Comparison of ENCODE assay signal across 19 cellular contexts in genomic region chr16:84843149-84844048, GRCh38. TPM values are rescaled to one million over a fixed set of nuclear protein-coding genes. Genes with fewer than 3 reads are reported as not detected.
DNase-seq lines count a peak whose midpoint lies in the region; ATAC-seq and TF ChIP-seq lines count a peak whose summit lies in the region.
"Had no signal": no experiment of that assay in that cellular context is flagged by ENCODE, and none has a peak within 500 bp of the region (broad histone marks: within the 10 kb centered on the region; RNA-seq: fewer than 3 reads in every experiment).

No MANE protein-coding gene starts in this region.

- no peaks in the 10 kb centered on the region for H3K9me3 ChIP-seq in breast epithelium
- no peaks in the 10 kb centered on the region for H3K9me3 ChIP-seq in mammary epithelial cell (replicated peaks; ENCODE audit: insufficient read depth, low read length)
- H3K9me3 ChIP-seq in mucosa of rectum (ENCODE audit: control insufficient read depth in 2 of 2, low read length in 2 of 2), result no peaks in the 10 kb centered on the region
- H3K9me3 ChIP-seq in transverse colon, result no peaks in the 10 kb centered on the region
- H3K9me3 ChIP-seq: left lung had no signal

- TF ChIP-seq POLR2A in breast epithelium (IDR thresholded peaks at IDR 0.05) (no peak), transverse colon (IDR thresholded peaks at IDR 0.05) (no peak)

- no peak overlapping the region for H3K4me2 ChIP-seq in mammary epithelial cell (ENCODE audit: insufficient read depth, low read depth, low read length)

- intact Hi-C loops in breast epithelium (cut with DNase I; ENCODE audit: low total_unique reads) (no loop called here), MCF 10A (cut with micrococcal nuclease) (no loop called here), mammary epithelial cell (cut with micrococcal nuclease) (loop anchor here (2.0 kb wide), 1 partner anchor 37 kb away; no protein-coding TSS in a partner anchor), transverse colon (cut with DNase I; ENCODE audit: low total_unique reads) (no loop called here)

- peaks cover 6% of the 10 kb centered on the region for H3K4me1 Mint-ChIP-seq in MCF 10A (ENCODE audit: insufficient read depth, unreplicated experiment)
- H3K4me1 Mint-ChIP-seq in stimulated activated effector memory CD8-positive, alpha-beta T cell treated with anti-CD3 and anti-CD28 coated beads, Interleukin-12 subunit alpha, Interleukin-12 subunit beta, amount 100 ng/mL, for 72 hours, result no peaks in the 10 kb centered on the region
- H3K4me1 Mint-ChIP-seq: B cell had no signal

- peaks cover 16% of the 10 kb centered on the region for H3K27me3 Mint-ChIP-seq in MCF 10A (ENCODE audit: insufficient read depth, unreplicated experiment)

- H2AFZ ChIP-seq in mammary epithelial cell (ENCODE audit: low read depth, low read length), result peak overlapping the region; percentile 41

- H3K27ac Mint-ChIP-seq in MCF 10A (ENCODE audit: low read depth, unreplicated experiment), result no peak overlapping the region
- no peak overlapping the region for H3K27ac Mint-ChIP-seq in stimulated activated effector memory CD8-positive, alpha-beta T cell treated with anti-CD3 and anti-CD28 coated beads, Interleukin-12 subunit alpha, Interleukin-12 subunit beta, amount 100 ng/mL, for 72 hours
- H3K27ac Mint-ChIP-seq: activated CD8-positive, alpha-beta memory T cell treated with anti-CD3 and anti-CD28 coated beads, Interleukin-2, amount 10 ng/mL, durations not matched to agents 7 days and 5 days; activated naive CD4-positive, alpha-beta T cell treated with anti-CD3 and anti-CD28 coated beads, Interleukin-2, amount 50 U/mL, for 24 hours; B cell had no signal

- no peaks in the 10 kb centered on the region for H3K27me3 ChIP-seq in breast epithelium
- no peaks in the 10 kb centered on the region for H3K27me3 ChIP-seq in mammary epithelial cell (ENCODE audit: insufficient read depth, low read length)
- no peaks in the 10 kb centered on the region for H3K27me3 ChIP-seq in mucosa of rectum (ENCODE audit: control insufficient read depth in 2 of 2, insufficient read depth in 2 of 2, low read length in 2 of 2)
- no peaks in the 10 kb centered on the region for H3K27me3 ChIP-seq in transverse colon

- peak overlapping the region; percentile 83 to 87 for H3K27ac ChIP-seq in breast epithelium
- H3K27ac ChIP-seq in mammary epithelial cell (ENCODE audit: insufficient read depth, low read depth, low read length), result no peak overlapping the region
- peak overlapping the region; percentile 23 to 48 for H3K27ac ChIP-seq in mucosa of rectum (ENCODE audit: low read depth in 2 of 2, low read length in 2 of 2)
- H3K27ac ChIP-seq in transverse colon, result peak overlapping the region; percentile 65 to 83 (median 74)
- H3K27ac ChIP-seq: left lung, VCaP had no signal

- H3K4me3 ChIP-seq in breast epithelium (no peak overlapping the region), mammary epithelial cell (replicated peaks in 1 of 3; ENCODE audit: insufficient read depth in 1 of 3, low read depth in 2 of 3, low read length in 3 of 3) (no peak overlapping the region), mucosa of rectum (ENCODE audit: low read length in 2 of 2) (no peak overlapping the region), transverse colon (no peak overlapping the region)
- H3K4me3 ChIP-seq: GM12878, left lung had no signal

- DNase-seq in breast epithelium (ENCODE audit: low spot score in 2 of 2), result no peak
- DNase-seq in MCF 10A (ENCODE audit: unreplicated experiment), result no peak
- no peak for DNase-seq in mammary epithelial cell
- DNase-seq in transverse colon, result no peak
- no peak for DNase-seq in MV-4-11 (lab: John Stamatoyannopoulos, UW)
- DNase-seq in stimulated activated effector memory CD8-positive, alpha-beta T cell treated with anti-CD3 and anti-CD28 coated beads, Interleukin-12 subunit alpha, Interleukin-12 subunit beta, amount 100 ng/mL, for 72 hours (ENCODE audit: low spot score in 2 of 2), result no peak
- DNase-seq: activated CD8-positive, alpha-beta memory T cell treated with anti-CD3 and anti-CD28 coated beads, Interleukin-2, amount 10 ng/mL, durations not matched to agents 7 days and 5 days; central memory CD4-positive, alpha-beta T cell; hippocampal formation; NCI-H1092 treated with DMSO at 0.1 percent for 48 hours; SW 1271 had no signal

- 68% methylated on average over 12 of the region's 13 CpGs for WGBS in mammary epithelial cell (ENCODE audit: low coverage, missing lambda C conversion rate)
- WGBS in transverse colon (ENCODE audit: low coverage in 1 of 2), 2 donors, result 45 to 74% methylated on average over 4 to 13 of the region's 13 CpGs

- H3K4me3 Mint-ChIP-seq in MCF 10A (ENCODE audit: unreplicated experiment), result no peak overlapping the region
- no peak overlapping the region for H3K4me3 Mint-ChIP-seq in stimulated activated effector memory CD8-positive, alpha-beta T cell treated with anti-CD3 and anti-CD28 coated beads, Interleukin-12 subunit alpha, Interleukin-12 subunit beta, amount 100 ng/mL, for 72 hours
- H3K4me3 Mint-ChIP-seq: activated CD8-positive, alpha-beta memory T cell treated with anti-CD3 and anti-CD28 coated beads, Interleukin-2, amount 10 ng/mL, durations not matched to agents 7 days and 5 days; activated naive CD4-positive, alpha-beta T cell treated with anti-CD3 and anti-CD28 coated beads, Interleukin-2, amount 50 U/mL, for 24 hours; B cell; neural crest cell had no signal

- TF ChIP-seq CTCF in breast epithelium (IDR thresholded peaks at IDR 0.05) (no peak), MCF 10A (IDR thresholded peaks at IDR 0.05; ENCODE audit: unreplicated experiment) (no peak), mammary epithelial cell (conservative IDR thresholded peaks at IDR 0.05 in 1 of 2, IDR thresholded peaks at IDR 0.05 in 1 of 2; ENCODE audit: extremely low read depth in 1 of 2, insufficient read depth in 1 of 2, low read depth in 1 of 2, low read length in 2 of 2) (no peak), transverse colon (IDR thresholded peaks at IDR 0.05) (no peak)

- H3K4me1 ChIP-seq in breast epithelium, result no peaks in the 10 kb centered on the region
- H3K4me1 ChIP-seq in mammary epithelial cell (ENCODE audit: insufficient read depth, low read length), result peaks cover 18% of the 10 kb centered on the region
- peaks cover 4 to 5% of the 10 kb centered on the region in 2 donors for H3K4me1 ChIP-seq in mucosa of rectum (ENCODE audit: control insufficient read depth in 2 of 2, insufficient read depth in 2 of 2, low read length in 2 of 2)
- H3K4me1 ChIP-seq in transverse colon, result peaks cover 0 to 27% (median 20%) of the 10 kb centered on the region in 4 donors

- H3K36me3 ChIP-seq in breast epithelium (no peaks in the 10 kb centered on the region), mammary epithelial cell (ENCODE audit: insufficient read depth, low read length) (no peaks in the 10 kb centered on the region), mucosa of rectum (ENCODE audit: control insufficient read depth in 2 of 2, insufficient read depth in 2 of 2, low read length in 2 of 2) (no peaks in the 10 kb centered on the region), transverse colon (peaks cover 0 to 6% (median 0%) of the 10 kb centered on the region in 4 donors)

- no peak for ATAC-seq in GM21723 (IDR thresholded peaks at IDR 0.05; ENCODE audit: unreplicated experiment)
- ATAC-seq in stimulated activated effector memory CD8-positive, alpha-beta T cell treated with anti-CD3 and anti-CD28 coated beads, Interleukin-12 subunit alpha, Interleukin-12 subunit beta, amount 100 ng/mL, for 72 hours, result no peak
- ATAC-seq: activated CD8-positive, alpha-beta memory T cell treated with anti-CD3 and anti-CD28 coated beads, Interleukin-2, amount 10 ng/mL, durations not matched to agents 7 days and 5 days; GM12878; left lung had no signal

- CTCF ChIA-PET in MCF 10A (lab: Yijun Ruan, JAX) (no interaction called here), mammary epithelial cell (lab: Charles Lee; ENCODE audit: low non-redundant PET) (no interaction called here)

- BruUV-seq in MCF 10A (replicated peaks; lab: Mats Ljungman, UMichigan) (no TSS peak), mammary epithelial cell (replicated peaks; lab: Mats Ljungman, UMichigan) (no TSS peak)

- dilution Hi-C loops in mammary epithelial cell (cut with HindIII; ENCODE audit: low sequenced_read_pairs), result no loop called here

- H3K79me2 ChIP-seq in mammary epithelial cell (ENCODE audit: insufficient read depth, low read length), result no peaks in the 10 kb centered on the region

- no peaks in the 10 kb centered on the region for H4K20me1 ChIP-seq in mammary epithelial cell (ENCODE audit: insufficient read depth, low read length)

- H3K9ac ChIP-seq in mammary epithelial cell (ENCODE audit: insufficient read depth, low read length) (no peak overlapping the region), mucosa of rectum (ENCODE audit: low read depth in 1 of 2, low read length in 2 of 2) (no peak overlapping the region)

- H3K36me3 Mint-ChIP-seq in MCF 10A (ENCODE audit: insufficient read depth, unreplicated experiment), result no peaks in the 10 kb centered on the region
- no peaks in the 10 kb centered on the region for H3K36me3 Mint-ChIP-seq in stimulated activated effector memory CD8-positive, alpha-beta T cell treated with anti-CD3 and anti-CD28 coated beads, Interleukin-12 subunit alpha, Interleukin-12 subunit beta, amount 100 ng/mL, for 72 hours
- H3K36me3 Mint-ChIP-seq: activated CD8-positive, alpha-beta memory T cell treated with anti-CD3 and anti-CD28 coated beads, Interleukin-2, amount 10 ng/mL, durations not matched to agents 7 days and 5 days; activated naive CD4-positive, alpha-beta T cell treated with anti-CD3 and anti-CD28 coated beads, Interleukin-2, amount 50 U/mL, for 24 hours had no signal

- POLR2A ChIA-PET in MCF 10A (lab: Yijun Ruan, JAX), result interaction anchor here (0.7 kb wide), 1 partner anchor 50 kb away, joined by 3 read pairs; no protein-coding TSS in a partner anchor

- TF ChIP-seq EP300 in transverse colon (IDR thresholded peaks at IDR 0.05; ENCODE audit: low read depth), result no peak

- H3K9me3 Mint-ChIP-seq in MCF 10A (ENCODE audit: unreplicated experiment), result no peaks in the 10 kb centered on the region
- no peaks in the 10 kb centered on the region for H3K9me3 Mint-ChIP-seq in stimulated activated effector memory CD8-positive, alpha-beta T cell treated with anti-CD3 and anti-CD28 coated beads, Interleukin-12 subunit alpha, Interleukin-12 subunit beta, amount 100 ng/mL, for 72 hours
- H3K9me3 Mint-ChIP-seq: activated naive CD4-positive, alpha-beta T cell treated with anti-CD3 and anti-CD28 coated beads, Interleukin-2, amount 50 U/mL, for 24 hours; neural crest cell had no signal

- in situ Hi-C loops in mammary epithelial cell (cut with MboI; ENCODE audit: low sequenced_read_pairs in 2 of 2), result no loop called here
- in situ Hi-C loops in transverse colon (cut with MboI; ENCODE audit: low pct_ligation_motif_present in 1 of 4, low pct_unique_long_range_greater_than_20kb in 1 of 4, low sequenced_read_pairs in 3 of 4), result no loop called here

RNA-seq across cellular contexts. Expression of gene CRISPLD2, which starts 23.6 kb away (rescaled TPM):
- total RNA-seq in breast epithelium, result 100 to 1,000 TPM in 2 of 3 donors, 10 to 100 TPM in 1; 94.7 to 386 (median 216) TPM
- 0.28 TPM in 1 of 2 replicates, not detected in the other for total RNA-seq in MCF 10A (2022)
- total RNA-seq in mammary epithelial cell, result 1 to 10 TPM in 1 of 2 donors, under 1 TPM in 1; 0.83 to 2.3 TPM
- polyA plus RNA-seq in mammary epithelial cell, result 0.59 TPM
- 0.57 TPM for polyA minus RNA-seq in mammary epithelial cell
- total RNA-seq in transverse colon, result 100 to 1,000 TPM in 1 of 4 donors, 10 to 100 TPM in 3; 53.4 to 326 (median 71.0) TPM
- total RNA-seq: activated CD8-positive, alpha-beta memory T cell treated with anti-CD3 and anti-CD28 coated beads, Interleukin-2, amount 10 ng/mL, durations not matched to agents 7 days and 5 days had no signal

Comparison
In these comparisons a context has a peak if more than half of its experiments do, and no peak if none do; other contexts are left out.
1. RNA of gene CRISPLD2, which starts 23.6 kb away (total RNA-seq): 94.7 to 386 TPM in breast epithelium and 53.4 to 326 TPM in transverse colon; 0.83 to 2.3 TPM in mammary epithelial cell and 0.28 TPM in MCF 10A; every median in the first group is over 10 times any median in the second.